Comparison of ENCODE assay signal across 26 cellular contexts in genomic region chr12:54007538-54008259, GRCh38. TPM values are rescaled to one million over a fixed set of nuclear protein-coding genes. Genes with fewer than 3 reads are reported as not detected.
A peak's percentile ranks its signal among the peaks of the same experiment; 100 is the strongest.
DNase-seq lines count a peak whose midpoint lies in the region; ATAC-seq and TF ChIP-seq lines count a peak whose summit lies in the region.
"Had no signal": no experiment of that assay in that cellular context is flagged by ENCODE, and none has a peak within 500 bp of the region (broad histone marks: within the 10 kb centered on the region; RNA-seq: fewer than 3 reads in every experiment).

No MANE protein-coding gene starts in this region.

- no peak for DNase-seq in CD4-positive, alpha-beta T cell
- no peak for DNase-seq in Peyer's patch
- DNase-seq in mesothelial cell of epicardium (ENCODE audit: low spot score in 2 of 2, unreplicated experiment in 2 of 2), result no peak
- no peak for DNase-seq in HK-2 (ENCODE audit: unreplicated experiment)
- DNase-seq in Karpas-422, result no peak
- DNase-seq: activated CD8-positive, alpha-beta memory T cell treated with anti-CD3 and anti-CD28 coated beads for 24 hours; activated T-cell treated with anti-CD3 and anti-CD28 coated beads, Interleukin-2, amount 50 U/mL, for 1 hour; adrenal gland; brain microvascular endothelial cell; CD8-positive, alpha-beta memory T cell; effector CD4-positive, alpha-beta T cell; foreskin keratinocyte; GF-D8; hippocampal formation; NCI-H1694; NCI-H510A; stimulated activated CD4-positive, alpha-beta T cell treated with anti-CD3 and anti-CD28 coated beads, Interleukin-2, amount 100 ng/mL, for 48 hours had no signal

- intact Hi-C loops in CD4-positive, alpha-beta T cell (cut with DNase I, micrococcal nuclease), result loop anchor here (2.0 to 10.0 kb wide), 4 partner anchors 193 to 375 kb away; partner anchors contain the start of genes GPR84 (in 1 of the 2) and ZNF385A (in 1 of the 2)

- TF ChIP-seq CTCF in CD4-positive, alpha-beta T cell (IDR thresholded peaks at IDR 0.05), result no peak
- TF ChIP-seq CTCF in Peyer's patch (IDR thresholded peaks at IDR 0.05) (no peak), mesothelial cell of epicardium (IDR thresholded peaks at IDR 0.05; ENCODE audit: unreplicated experiment) (no peak)

- H2AFZ ChIP-seq in Karpas-422 (ENCODE audit: low read length), result no peak overlapping the region

- no peak overlapping the region for H3K27ac Mint-ChIP-seq in CD4-positive, alpha-beta T cell
- H3K27ac Mint-ChIP-seq in mesothelial cell of epicardium, result no peak overlapping the region
- H3K27ac Mint-ChIP-seq: stimulated activated effector memory CD8-positive, alpha-beta T cell treated with anti-CD3 and anti-CD28 coated beads, Interleukin-12 subunit alpha, Interleukin-12 subunit beta, amount 100 ng/mL, for 72 hours had no signal

- H3K27ac ChIP-seq in CD4-positive, alpha-beta T cell (ENCODE audit: low read depth, low read length), result no peak overlapping the region
- H3K27ac ChIP-seq in Peyer's patch (peak overlapping the region in 3 of 4 donors; percentile 27 to 85 (median 51)), skeletal muscle tissue (ENCODE audit: low read depth, low read length) (no peak overlapping the region), Karpas-422 (ENCODE audit: low read length) (no peak overlapping the region)
- H3K27ac ChIP-seq: brain microvascular endothelial cell, foreskin keratinocyte, neutrophil, vagina had no signal

- no peaks in the 10 kb centered on the region for H4K20me1 ChIP-seq in Karpas-422 (ENCODE audit: insufficient read depth, low read depth, low read length)

- H3K27me3 ChIP-seq in CD4-positive, alpha-beta T cell (ENCODE audit: control insufficient read depth, insufficient read depth, low read length), result peaks cover 96% of the 10 kb centered on the region
- H3K27me3 ChIP-seq in Peyer's patch, result peaks cover 0 to 32% of the 10 kb centered on the region in 2 donors
- H3K27me3 ChIP-seq in skeletal muscle tissue (ENCODE audit: control insufficient read depth in 3 of 3, insufficient read depth in 3 of 3, low read length in 3 of 3), result peaks cover 0 to 3% (median 2%) of the 10 kb centered on the region in 3 donors
- H3K27me3 ChIP-seq in Karpas-422 (ENCODE audit: low read length), result no peaks in the 10 kb centered on the region
- H3K27me3 ChIP-seq: foreskin keratinocyte had no signal

- H3K4me1 Mint-ChIP-seq in CD4-positive, alpha-beta T cell (ENCODE audit: low read depth), result peaks cover 44% of the 10 kb centered on the region
- peaks cover 44% of the 10 kb centered on the region for H3K4me1 Mint-ChIP-seq in mesothelial cell of epicardium

- no peak overlapping the region for H3K4me2 ChIP-seq in Karpas-422 (ENCODE audit: low read depth, low read length, poor library complexity, severe bottlenecking)

- POLR2A ChIA-PET in CD4-positive, alpha-beta T cell (lab: Charles Lee), result interaction anchor here (1.0 kb wide), 1 partner anchor 194 kb away, joined by 3 read pairs; no protein-coding TSS in a partner anchor

- no peaks in the 10 kb centered on the region for H3K36me3 ChIP-seq in Peyer's patch
- H3K36me3 ChIP-seq in skeletal muscle tissue (ENCODE audit: control insufficient read depth in 3 of 3, insufficient read depth in 3 of 3, low read length in 3 of 3), result no peaks in the 10 kb centered on the region
- H3K36me3 ChIP-seq in Karpas-422 (ENCODE audit: insufficient read depth, low read length), result no peaks in the 10 kb centered on the region
- H3K36me3 ChIP-seq: adrenal gland, brain microvascular endothelial cell, neutrophil, vagina had no signal

- H3K9me2 ChIP-seq in Karpas-422 (replicated peaks; ENCODE audit: insufficient read depth, low read length), result no peaks in the 10 kb centered on the region

- ATAC-seq in CD4-positive, alpha-beta T cell (ENCODE audit: poor library complexity), result no peak
- ATAC-seq in HG03280 (IDR thresholded peaks at IDR 0.05; ENCODE audit: unreplicated experiment) (no peak), HG03442 (IDR thresholded peaks at IDR 0.05; ENCODE audit: unreplicated experiment) (no peak)
- ATAC-seq: foreskin keratinocyte; stimulated activated effector memory CD8-positive, alpha-beta T cell treated with anti-CD3 and anti-CD28 coated beads, Interleukin-12 subunit alpha, Interleukin-12 subunit beta, amount 100 ng/mL, for 72 hours had no signal

- H3K4me1 ChIP-seq in Peyer's patch (peaks cover 0 to 28% (median 6%) of the 10 kb centered on the region in 4 donors), skeletal muscle tissue (ENCODE audit: control insufficient read depth in 3 of 3, insufficient read depth in 3 of 3, low read length in 3 of 3) (peaks cover 55 to 65% (median 58%) of the 10 kb centered on the region in 3 donors), Karpas-422 (ENCODE audit: low read length) (peaks cover 19% of the 10 kb centered on the region)
- H3K4me1 ChIP-seq: foreskin keratinocyte had no signal

- no peaks in the 10 kb centered on the region for H3K79me2 ChIP-seq in Karpas-422 (ENCODE audit: low read length)

- H3K4me3 ChIP-seq in Peyer's patch (no peak overlapping the region), skeletal muscle tissue (ENCODE audit: low read length in 3 of 3) (peak overlapping the region in 2 of 3 donors; percentile 0 to 6), Karpas-422 (ENCODE audit: low read length) (no peak overlapping the region)
- H3K4me3 ChIP-seq: vagina had no signal

- H3K36me3 Mint-ChIP-seq in CD4-positive, alpha-beta T cell (ENCODE audit: low read depth), result no peaks in the 10 kb centered on the region
- H3K36me3 Mint-ChIP-seq in mesothelial cell of epicardium, result peaks cover 2% of the 10 kb centered on the region
- H3K36me3 Mint-ChIP-seq: CD8-positive, alpha-beta memory T cell; stimulated activated effector memory CD8-positive, alpha-beta T cell treated with anti-CD3 and anti-CD28 coated beads, Interleukin-12 subunit alpha, Interleukin-12 subunit beta, amount 100 ng/mL, for 72 hours had no signal

- no peaks in the 10 kb centered on the region for H3K9me3 Mint-ChIP-seq in CD4-positive, alpha-beta T cell
- no peaks in the 10 kb centered on the region for H3K9me3 Mint-ChIP-seq in mesothelial cell of epicardium
- H3K9me3 Mint-ChIP-seq: stimulated activated effector memory CD8-positive, alpha-beta T cell treated with anti-CD3 and anti-CD28 coated beads, Interleukin-12 subunit alpha, Interleukin-12 subunit beta, amount 100 ng/mL, for 72 hours had no signal

- CTCF ChIA-PET in CD4-positive, alpha-beta T cell (lab: Charles Lee), result interaction anchor here (0.6 to 6.3 kb wide), 7 partner anchors 25 to 207 kb away, joined by 3 to 59 read pairs (median 5); partner anchors contain the start of gene HOXC5

- H3K27me3 Mint-ChIP-seq in CD4-positive, alpha-beta T cell, result peaks cover 100% of the 10 kb centered on the region
- H3K27me3 Mint-ChIP-seq in mesothelial cell of epicardium (ENCODE audit: low read depth), result peaks cover 96% of the 10 kb centered on the region

- H3K9me3 ChIP-seq in CD4-positive, alpha-beta T cell (ENCODE audit: control insufficient read depth, low read length), result no peaks in the 10 kb centered on the region
- H3K9me3 ChIP-seq in Peyer's patch (no peaks in the 10 kb centered on the region), skeletal muscle tissue (ENCODE audit: control insufficient read depth in 3 of 3, low read length in 3 of 3) (no peaks in the 10 kb centered on the region), Karpas-422 (ENCODE audit: low read length) (no peaks in the 10 kb centered on the region)
- H3K9me3 ChIP-seq: adrenal gland, neutrophil, vagina had no signal

- TF ChIP-seq POLR2A in Peyer's patch (IDR thresholded peaks at IDR 0.05), result no peak

- peak overlapping the region; percentile 47 for H3K4me3 Mint-ChIP-seq in CD4-positive, alpha-beta T cell
- H3K4me3 Mint-ChIP-seq in mesothelial cell of epicardium, result peak overlapping the region; percentile 43
- H3K4me3 Mint-ChIP-seq: stimulated activated effector memory CD8-positive, alpha-beta T cell treated with anti-CD3 and anti-CD28 coated beads, Interleukin-12 subunit alpha, Interleukin-12 subunit beta, amount 100 ng/mL, for 72 hours had no signal

- H3K9ac ChIP-seq in skeletal muscle tissue (ENCODE audit: low read depth in 1 of 3, low read length in 3 of 3) (peak overlapping the region in 2 of 3 donors; percentile 57 to 87), Karpas-422 (ENCODE audit: low read length) (no peak overlapping the region)

RNA-seq across cellular contexts. Expression of gene HOXC8, which starts 1.1 kb away (rescaled TPM):
- total RNA-seq in CD4-positive, alpha-beta T cell, result not detected
- total RNA-seq in Peyer's patch (1 to 10 TPM in 3 of 4 donors, under 1 TPM in 1; 0.35 to 1.7 (median 1.1) TPM), mesothelial cell of epicardium (4.9 to 5.9 TPM (median 5.5 TPM) in 3 replicates), skeletal muscle tissue (0.52 TPM)
- not detected in 2 replicates for total RNA-seq in Karpas-422 (2014; rRNA removed; shearing (Covaris generic); ENCODE audit: low replicate concordance)
- total RNA-seq: CD8-positive, alpha-beta memory T cell; mucosa of gallbladder; temporal lobe; vagina had no signal

RNA-seq across cellular contexts. Expression of gene HOXC9, which starts 7.7 kb away (rescaled TPM):
- total RNA-seq in CD4-positive, alpha-beta T cell, result not detected
- 10 to 100 TPM in 1 of 4 donors, 1 to 10 TPM in 2, not detected in 1; 1.7 to 13.2 (median 1.9) TPM for total RNA-seq in Peyer's patch
- 1.1 to 2.0 TPM (median 1.6 TPM) in 3 replicates for total RNA-seq in mesothelial cell of epicardium
- total RNA-seq in skeletal muscle tissue, result 4.2 TPM
- not detected in 2 replicates for total RNA-seq in Karpas-422 (2014; rRNA removed; shearing (Covaris generic); ENCODE audit: low replicate concordance)
- total RNA-seq: CD8-positive, alpha-beta memory T cell; mucosa of gallbladder; temporal lobe; vagina had no signal

RNA-seq across cellular contexts. Expression of gene HOXC6, which starts 20.5 kb away (rescaled TPM):
- not detected for total RNA-seq in CD4-positive, alpha-beta T cell
- 1 to 10 TPM in 2 of 4 donors, under 1 TPM in 2; 0.70 to 1.7 (median 1.3) TPM for total RNA-seq in Peyer's patch
- 15.5 to 17.4 TPM (median 16.3 TPM) in 3 replicates for total RNA-seq in mesothelial cell of epicardium
- total RNA-seq in skeletal muscle tissue, result 2.6 TPM
- not detected in 2 replicates for total RNA-seq in Karpas-422 (2014; rRNA removed; shearing (Covaris generic); ENCODE audit: low replicate concordance)
- total RNA-seq: CD8-positive, alpha-beta memory T cell; temporal lobe; vagina had no signal

RNA-seq across cellular contexts. Expression of gene HOXC10, which starts 22.8 kb away (rescaled TPM):
- total RNA-seq in CD4-positive, alpha-beta T cell, result not detected
- 1 to 10 TPM in 1 of 4 donors, not detected in 3; 1.0 TPM for total RNA-seq in Peyer's patch
- 0.95 to 0.97 TPM (median 0.96 TPM) in 3 replicates for total RNA-seq in mesothelial cell of epicardium
- 3.7 TPM for total RNA-seq in skeletal muscle tissue
- not detected in 2 replicates for total RNA-seq in Karpas-422 (2014; rRNA removed; shearing (Covaris generic); ENCODE audit: low replicate concordance)
- total RNA-seq: CD8-positive, alpha-beta memory T cell; mucosa of gallbladder; temporal lobe; vagina had no signal

RNA-seq across cellular contexts. Expression of gene HOXC5, which starts 25.2 kb away (rescaled TPM):
- total RNA-seq in CD4-positive, alpha-beta T cell, result not detected
- total RNA-seq in Peyer's patch, result not detected
- 28.7 to 33.8 TPM (median 29.3 TPM) in 3 replicates for total RNA-seq in mesothelial cell of epicardium
- total RNA-seq in skeletal muscle tissue, result 0.52 TPM
- not detected in 2 replicates for total RNA-seq in Karpas-422 (2014; rRNA removed; shearing (Covaris generic); ENCODE audit: low replicate concordance)
- total RNA-seq: CD8-positive, alpha-beta memory T cell; H4; mucosa of gallbladder; temporal lobe; vagina had no signal

Comparison
In these comparisons a context has a peak if more than half of its experiments do, and no peak if none do; other contexts are left out.
1. H3K27ac ChIP-seq: peak in Peyer's patch (3 of 4); none in CD4-positive, alpha-beta T cell (single experiment), skeletal muscle tissue (single experiment) and Karpas-422 (single experiment).
2. H3K4me3 ChIP-seq: peak in skeletal muscle tissue (2 of 3); none in Peyer's patch (0 of 4) and Karpas-422 (single experiment).